8 cellular contexts compared by ENCODE assay signal in the genomic region with DNA sequence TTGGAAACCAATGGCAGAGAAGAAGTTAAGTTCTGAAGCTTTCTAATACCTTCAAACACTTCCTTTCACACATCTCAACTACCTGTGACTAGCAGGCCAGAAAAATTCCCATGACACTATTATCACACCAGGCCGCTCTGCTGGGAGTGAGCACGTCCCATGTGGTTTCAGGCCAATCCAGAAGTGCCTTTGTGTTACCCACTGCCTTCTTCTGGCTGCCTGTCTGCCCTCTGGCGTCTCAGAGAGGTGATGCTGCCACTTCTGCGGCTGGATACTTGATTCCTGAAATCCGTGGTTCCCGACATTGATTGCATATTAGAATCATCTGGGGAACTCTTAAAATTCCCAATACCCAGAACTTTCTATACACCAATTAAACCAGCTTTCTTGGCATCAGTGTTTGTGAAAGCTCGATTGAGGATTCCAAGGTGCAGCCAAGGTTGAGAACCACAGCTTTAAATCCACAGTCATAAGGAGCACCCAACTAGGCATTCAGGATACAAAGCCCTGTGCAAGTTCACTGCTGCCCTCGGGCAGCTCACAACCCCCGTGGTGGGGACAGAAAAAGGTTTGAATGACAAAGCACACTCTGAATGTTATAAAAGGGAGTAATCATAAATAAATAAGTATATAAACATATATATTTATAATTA.
DNase-seq lines count a peak whose midpoint lies in the region; ATAC-seq and TF ChIP-seq lines count a peak whose summit lies in the region.

No MANE protein-coding gene starts in this region.

- ATAC-seq in lung (ENCODE audit: insufficient read depth, low FRiP score): no peak

- H3K36me3 ChIP-seq in BE2C: no peaks in the 10 kb centered on the region
- H3K36me3 ChIP-seq in lung (ENCODE audit: control insufficient read depth in 2 of 2, insufficient read depth in 2 of 2, low read length in 2 of 2): no peaks in the 10 kb centered on the region
- no peaks in the 10 kb centered on the region for H3K36me3 ChIP-seq in ovary

- TF ChIP-seq CTCF in BE2C (IDR thresholded peaks at IDR 0.05; ENCODE audit: low read depth, low read length): peak; percentile 46
- TF ChIP-seq CTCF in coronary artery (IDR thresholded peaks at IDR 0.05): peak; percentile 13
- no peak for TF ChIP-seq CTCF in lung (IDR thresholded peaks at IDR 0.05; ENCODE audit: control extremely low read depth, extremely low read depth)
- no peak for TF ChIP-seq CTCF in ovary (IDR thresholded peaks at IDR 0.05)

- H3K4me1 Mint-ChIP-seq in immature natural killer cell: no peaks in the 10 kb centered on the region

- H3K27ac Mint-ChIP-seq in immature natural killer cell: no peak overlapping the region

- no peak overlapping the region for H3K27ac ChIP-seq in coronary artery
- peak overlapping the region in 1 of 2 donors; percentile 49 for H3K27ac ChIP-seq in lung (ENCODE audit: low read depth in 1 of 2, low read length in 1 of 2)
- no peak overlapping the region for H3K27ac ChIP-seq in ovary

- intact Hi-C loops in ovary (cut with DNase I): no loop called here

- TF ChIP-seq POLR2A in ovary (IDR thresholded peaks at IDR 0.05): no peak

- H3K9me3 Mint-ChIP-seq in immature natural killer cell: no peaks in the 10 kb centered on the region

- H3K27me3 ChIP-seq in BE2C (no peaks in the 10 kb centered on the region), lung (ENCODE audit: control insufficient read depth, insufficient read depth) (no peaks in the 10 kb centered on the region), ovary (no peaks in the 10 kb centered on the region)

- TF ChIP-seq EP300 in ovary (IDR thresholded peaks at IDR 0.05): no peak

- H3K27me3 Mint-ChIP-seq in immature natural killer cell (ENCODE audit: low read depth in 3 of 3): peaks cover 5 to 14% (median 5%) of the 10 kb centered on the region in 3 donors

- no peaks in the 10 kb centered on the region for H3K36me3 Mint-ChIP-seq in immature natural killer cell

- 44 to 53% methylated on average over 9 of the region's 9 CpGs for WGBS in lung, 2 donors
- 28 to 40% (median 30%) methylated on average over 9 of the region's 9 CpGs for WGBS in ovary, 3 donors

- no peak overlapping the region for H3K4me3 Mint-ChIP-seq in immature natural killer cell

- no peak overlapping the region for H3K4me3 ChIP-seq in BE2C (ENCODE audit: low read depth, low read length)
- no peak overlapping the region for H3K4me3 ChIP-seq in coronary artery
- no peak overlapping the region for H3K4me3 ChIP-seq in lung
- no peak overlapping the region for H3K4me3 ChIP-seq in ovary

- DNase-seq in BE2C (peak; percentile 52), NCI-H1930 (lab: John Stamatoyannopoulos, UW) (peak; percentile 7 to 22), coronary artery (ENCODE audit: low spot score) (no peak), lung (ENCODE audit: low spot score) (peak; percentile 48), NCI-H2227 treated with DMSO at 0.1 percent for 48 hours (lab: John Stamatoyannopoulos, UW) (no peak), immature natural killer cell (no peak), ovary (no peak)
- DNase-seq in activated naive CD4-positive, alpha-beta T cell treated with anti-CD3 and anti-CD28 coated beads, Interleukin-2, amount 50 U/mL, for 16 hours: no peak

- H3K9me3 ChIP-seq in BE2C (no peaks in the 10 kb centered on the region), lung (ENCODE audit: control insufficient read depth in 2 of 2, insufficient read depth in 1 of 2, low read length in 1 of 2) (no peaks in the 10 kb centered on the region), ovary (no peaks in the 10 kb centered on the region)

- H3K4me1 ChIP-seq in BE2C (no peaks in the 10 kb centered on the region), lung (ENCODE audit: control insufficient read depth in 2 of 2, insufficient read depth in 2 of 2, low read length in 2 of 2) (no peaks in the 10 kb centered on the region), ovary (ENCODE audit: insufficient read depth) (no peaks in the 10 kb centered on the region)

Comparison
In these comparisons a context has a peak if more than half of its experiments do, and no peak if none do; other contexts are left out.
1. DNase-seq: peak in BE2C (single experiment), NCI-H1930 (2 of 2) and lung (single experiment); none in coronary artery (single experiment), NCI-H2227 treated with DMSO at 0.1 percent for 48 hours (single experiment), activated naive CD4-positive, alpha-beta T cell treated with anti-CD3 and anti-CD28 coated beads, Interleukin-2, amount 50 U/mL, for 16 hours (single experiment), immature natural killer cell (0 of 3) and ovary (0 of 5).
2. CTCF ChIP-seq: peak in BE2C (single experiment) and coronary artery (single experiment); none in lung (single experiment) and ovary (0 of 3).